In genomic region chr7:81839708-81840359, GRCh38 we compare ENCODE assay signal across 16 cellular contexts.
A peak's percentile ranks its signal among the peaks of the same experiment; 100 is the strongest.
DNase-seq lines count a peak whose midpoint lies in the region; ATAC-seq, FAIRE-seq and TF ChIP-seq lines count a peak whose summit lies in the region.
"Had no signal": no experiment of that assay in that cellular context is flagged by ENCODE, and none has a peak within 500 bp of the region (broad histone marks: within the 10 kb centered on the region; RNA-seq: fewer than 3 reads in every experiment).

No MANE protein-coding gene starts in this region.

- POLR2A ChIA-PET in HepG2 (lab: Yijun Ruan, JAX), result no interaction called here

- intact Hi-C loops in HepG2 (cut with micrococcal nuclease; ENCODE audit: unreplicated experiment) (no loop called here), uterus (cut with DNase I; ENCODE audit: low total_unique reads) (no loop called here), sciatic nerve (cut with DNase I) (no loop called here)

- DNase-seq in H54 (ENCODE audit: insufficient read length, low spot score) (no peak), HepG2 (ENCODE audit: low spot score) (no peak), uterus (no peak), sciatic nerve (ENCODE audit: low spot score) (no peak)
- DNase-seq: activated CD4-positive, alpha-beta T cell treated with anti-CD3 and anti-CD28 coated beads for 4 hours; DMS79 treated with DMSO at 0.1 percent for 48 hours; effector memory CD4-positive, alpha-beta T cell; Karpas-422; mucosa of descending colon had no signal

- H3K9me3 ChIP-seq in HepG2 (ENCODE audit: low read length), result no peaks in the 10 kb centered on the region
- H3K9me3 ChIP-seq in uterus, result no peaks in the 10 kb centered on the region
- H3K9me3 ChIP-seq: mucosa of descending colon had no signal

- 30% methylated on average over 6 of the region's 6 CpGs for WGBS in HepG2 (ENCODE audit: low lambda C conversion rate)

- no peak overlapping the region for H3K9ac ChIP-seq in HepG2 (ENCODE audit: insufficient read depth, low read depth, low read length)

- ATAC-seq in GM18508 (IDR thresholded peaks at IDR 0.05; ENCODE audit: insufficient read depth, unreplicated experiment) (peak; percentile 57), GM21367 (IDR thresholded peaks at IDR 0.05; ENCODE audit: unreplicated experiment) (peak; percentile 90), HG02943 (IDR thresholded peaks at IDR 0.05; ENCODE audit: low read depth, unreplicated experiment) (peak; percentile 73), HG03521 (IDR thresholded peaks at IDR 0.05; ENCODE audit: unreplicated experiment) (peak; percentile 95), HepG2 (no peak), sciatic nerve (no peak)
- ATAC-seq: mucosa of descending colon; stimulated activated effector memory CD8-positive, alpha-beta T cell treated with anti-CD3 and anti-CD28 coated beads, Interleukin-12 subunit alpha, Interleukin-12 subunit beta, amount 100 ng/mL, for 72 hours had no signal

- H3K27me3 ChIP-seq in HepG2 (ENCODE audit: control insufficient read depth in 1 of 2, insufficient read depth in 2 of 2, low read length in 2 of 2) (no peaks in the 10 kb centered on the region), uterus (no peaks in the 10 kb centered on the region)

- no peaks in the 10 kb centered on the region for H3K4me1 ChIP-seq in HepG2 (ENCODE audit: insufficient read depth, low read length)
- no peaks in the 10 kb centered on the region for H3K4me1 ChIP-seq in uterus

- H3K27ac ChIP-seq in HepG2 (ENCODE audit: extremely low read length, insufficient read depth, low read length) (no peak overlapping the region), uterus (no peak overlapping the region)

- H2AFZ ChIP-seq in HepG2 (ENCODE audit: low read length), result no peak overlapping the region

- TF ChIP-seq RAD21 in HepG2 (CRISPR knock-in tag; IDR thresholded peaks at IDR 0.05), result no peak

- no peak for FAIRE-seq in H54 (lab: Jason Lieb, UNC)
- no peak for FAIRE-seq in HepG2 (lab: Jason Lieb, UNC)
- FAIRE-seq: frontal cortex, GM18507 had no signal

- no peaks in the 10 kb centered on the region for H3K79me2 ChIP-seq in HepG2 (ENCODE audit: insufficient read depth, low read length)

- no peaks in the 10 kb centered on the region for H4K20me1 ChIP-seq in HepG2 (ENCODE audit: insufficient read depth, low read length)

- no peak overlapping the region for H3K4me3 ChIP-seq in HepG2 (replicated peaks in 1 of 3; ENCODE audit: insufficient read depth in 1 of 3, low read depth in 2 of 3, low read length in 3 of 3)
- H3K4me3 ChIP-seq in uterus, result no peak overlapping the region
- H3K4me3 ChIP-seq: mucosa of descending colon had no signal

- TF ChIP-seq POLR2A in H54 (IDR thresholded peaks at IDR 0.05; ENCODE audit: low read depth, low read length), result no peak
- TF ChIP-seq POLR2A in HepG2 (IDR thresholded peaks at IDR 0.05; ENCODE audit: insufficient read depth in 1 of 2, low read depth in 2 of 2, low read length in 2 of 2), result no peak
- TF ChIP-seq POLR2A in uterus (IDR thresholded peaks at IDR 0.05), result no peak

- in situ Hi-C loops in HepG2 (cut with HindIII; ENCODE audit: extremely low pct_ligation_motif_present, low pct_unique_long_range_greater_than_20kb), result no loop called here

- CTCF ChIA-PET in HepG2 (lab: Yijun Ruan, JAX; ENCODE audit: low intra/inter-chr PET ratio, low total read pairs), result no interaction called here

- H3K36me3 ChIP-seq in HepG2 (replicated peaks in 1 of 2; ENCODE audit: control insufficient read depth in 1 of 2, insufficient read depth in 2 of 2, low read length in 2 of 2), result no peaks in the 10 kb centered on the region
- H3K36me3 ChIP-seq in uterus, result no peaks in the 10 kb centered on the region

- TF ChIP-seq CTCF in HepG2 (CRISPR knock-in tag; IDR thresholded peaks at IDR 0.05) (no peak), uterus (IDR thresholded peaks at IDR 0.05) (no peak)

- H3K4me2 ChIP-seq in HepG2 (ENCODE audit: low read depth, low read length), result no peak overlapping the region

- no TSS peak for BruUV-seq in HepG2 (replicated peaks; lab: Mats Ljungman, UMichigan)

- no peak for TF ChIP-seq EP300 in HepG2 (IDR thresholded peaks at IDR 0.05; ENCODE audit: low read depth in 2 of 2, low read length in 2 of 2)
- TF ChIP-seq EP300 in HepG2 (CRISPR knock-in tag; IDR thresholded peaks at IDR 0.05; ENCODE audit: borderline replicate concordance), result no peak

TF ChIP-seq in HepG2, 621 proteins besides CTCF, POLR2A, EP300 and RAD21 (continues in another document):
- TF ChIP-seq GPBP1L1 (CRISPR knock-in tag; IDR thresholded peaks at IDR 0.05) (no peak), PRDM4 (CRISPR knock-in tag; IDR thresholded peaks at IDR 0.05; ENCODE audit: borderline replicate concordance) (no peak), ATF5 (CRISPR knock-in tag; IDR thresholded peaks at IDR 0.05; ENCODE audit: low read depth) (no peak), SETDB1 (CRISPR knock-in tag; IDR thresholded peaks at IDR 0.05; ENCODE audit: borderline replicate concordance) (no peak)

Comparison
In these comparisons a context has a peak if more than half of its experiments do, and no peak if none do; other contexts are left out.
1. ATAC-seq: peak in GM18508 (single experiment), GM21367 (single experiment), HG02943 (single experiment) and HG03521 (single experiment); none in HepG2 (single experiment) and sciatic nerve (single experiment).